ENCODE assay signal across 16 cellular contexts in the genomic region with DNA sequence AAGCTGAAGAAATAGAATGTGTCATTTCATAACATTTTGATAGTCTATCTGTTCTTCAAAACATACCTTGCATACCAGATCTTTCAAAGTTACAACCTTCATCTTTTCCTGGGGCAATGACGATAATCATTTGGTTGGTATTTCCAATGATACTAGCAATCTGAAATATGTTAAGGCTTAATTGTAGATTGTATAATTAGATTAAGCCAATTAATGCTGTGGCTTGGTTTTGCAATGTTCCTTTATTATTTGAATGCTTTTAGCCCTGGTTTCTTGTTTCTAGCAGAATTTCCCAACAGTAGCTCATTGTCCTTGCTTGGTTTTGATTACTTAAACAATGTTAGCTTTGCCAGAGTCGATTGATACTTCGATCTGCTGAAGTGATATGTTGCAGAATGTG.
"Had no signal": no experiment of that assay in that cellular context is flagged by ENCODE, and none has a peak within 500 bp of the region (broad histone marks: within the 10 kb centered on the region; RNA-seq: fewer than 3 reads in every experiment).

No MANE protein-coding gene starts in this region.

- H3K9me3 ChIP-seq: upper lobe of right lung had no signal

- H3K27me3 ChIP-seq: upper lobe of right lung had no signal

- ATAC-seq: activated T-helper 17 cell treated with anti-CD3 and anti-CD28 coated beads, Interleukin-2, amount 50 U/mL, for 72 hours; naive thymus-derived CD4-positive, alpha-beta T cell; stimulated activated naive B cell treated with anti-CD40 and anti-IgM and Interleukin-4, amounts not matched to agents 10 μg/mL and 1 μg/mL and 100 μg/mL, for 72 hours; upper lobe of right lung had no signal

- H3K9ac ChIP-seq: parathyroid adenoma had no signal

- H3K4me1 ChIP-seq: parathyroid adenoma had no signal

- H3K27ac Mint-ChIP-seq: activated B cell treated with CpG ODN at 0.5 μM for 24 hours; activated CD4-positive, alpha-beta memory T cell treated with anti-CD3 and anti-CD28 coated beads, Interleukin-2, amount 10 ng/mL, durations not matched to agents 7 days and 5 days; activated T-helper 17 cell treated with anti-CD3 and anti-CD28 coated beads, Interleukin-2, amount 50 U/mL, for 72 hours; immature natural killer cell; naive thymus-derived CD4-positive, alpha-beta T cell; stimulated activated naive B cell treated with anti-CD40 and anti-IgM and Interleukin-4, amounts not matched to agents 10 μg/mL and 1 μg/mL and 100 μg/mL, for 72 hours; T-helper 2 cell treated with Interferon-gamma antibody and Interleukin-4, amounts not matched to agents 5 μg/mL and 100 μg/mL, for 36 hours had no signal

- H3K36me3 Mint-ChIP-seq: immature natural killer cell had no signal

- DNase-seq: activated B cell treated with CpG ODN at 0.5 μM for 24 hours; activated CD4-positive, alpha-beta memory T cell treated with anti-CD3 and anti-CD28 coated beads, Interleukin-2, amount 10 ng/mL, durations not matched to agents 7 days and 5 days; activated CD4-positive, alpha-beta T cell treated with anti-CD3 and anti-CD28 coated beads for 4 hours; activated naive CD4-positive, alpha-beta T cell; activated T-cell treated with anti-CD3 and anti-CD28 coated beads, Interleukin-2, amount 50 U/mL, for 1 hour; aorta; cortex of kidney; immature natural killer cell; mesenchymal stem cell; naive thymus-derived CD4-positive, alpha-beta T cell; stimulated activated naive B cell treated with anti-CD40 and anti-IgM and Interleukin-4, amounts not matched to agents 10 μg/mL and 1 μg/mL and 100 μg/mL, for 72 hours; upper lobe of right lung had no signal

- H3K79me2 ChIP-seq: parathyroid adenoma had no signal

- H2AFZ ChIP-seq: parathyroid adenoma had no signal

- H3K4me3 Mint-ChIP-seq: activated B cell treated with CpG ODN at 0.5 μM for 24 hours; activated CD4-positive, alpha-beta memory T cell treated with anti-CD3 and anti-CD28 coated beads, Interleukin-2, amount 10 ng/mL, durations not matched to agents 7 days and 5 days; activated T-helper 17 cell treated with anti-CD3 and anti-CD28 coated beads, Interleukin-2, amount 50 U/mL, for 72 hours; central memory CD8-positive, alpha-beta T cell; immature natural killer cell; naive thymus-derived CD4-positive, alpha-beta T cell; stimulated activated naive B cell treated with anti-CD40 and anti-IgM and Interleukin-4, amounts not matched to agents 10 μg/mL and 1 μg/mL and 100 μg/mL, for 72 hours; T-helper 2 cell treated with Interferon-gamma antibody and Interleukin-4, amounts not matched to agents 5 μg/mL and 100 μg/mL, for 36 hours had no signal

- H3K4me3 ChIP-seq: upper lobe of right lung had no signal

- H3K27me3 Mint-ChIP-seq: activated B cell treated with CpG ODN at 0.5 μM for 24 hours; activated CD4-positive, alpha-beta memory T cell treated with anti-CD3 and anti-CD28 coated beads, Interleukin-2, amount 10 ng/mL, durations not matched to agents 7 days and 5 days; central memory CD8-positive, alpha-beta T cell; stimulated activated naive B cell treated with anti-CD40 and anti-IgM and Interleukin-4, amounts not matched to agents 10 μg/mL and 1 μg/mL and 100 μg/mL, for 72 hours had no signal

- H3K36me3 ChIP-seq: upper lobe of right lung had no signal

- H3K27ac ChIP-seq: parathyroid adenoma, upper lobe of right lung had no signal

- H3K9me3 Mint-ChIP-seq: immature natural killer cell had no signal
